Comparison of ENCODE assay signal across 27 cellular contexts in genomic region chr1:41860771-41861170, GRCh38.
"Had no signal": no experiment of that assay in that cellular context is flagged by ENCODE, and none has a peak within 500 bp of the region (broad histone marks: within the 10 kb centered on the region; RNA-seq: fewer than 3 reads in every experiment).

No MANE protein-coding gene starts in this region.

- H3K79me2 ChIP-seq: parathyroid adenoma had no signal

- H3K36me3 ChIP-seq: esophagus squamous epithelium, heart right ventricle, neural progenitor cell, right atrium auricular region, suprapubic skin, tibial artery had no signal

- H3K9me3 ChIP-seq: esophagus squamous epithelium, heart right ventricle, right atrium auricular region, suprapubic skin, tibial artery had no signal

- H3K36me3 Mint-ChIP-seq: memory B cell, natural killer cell, neural progenitor cell, WTC11 had no signal

- DNase-seq: activated CD4-positive, alpha-beta memory T cell treated with anti-CD3 and anti-CD28 coated beads, Interleukin-2, amount 10 ng/mL, durations not matched to agents 7 days and 5 days; activated CD4-positive, alpha-beta T cell treated with anti-CD3 and anti-CD28 coated beads for 1 hour; activated CD4-positive, alpha-beta T cell treated with anti-CD3 and anti-CD28 coated beads, Interleukin-2, amount 10 ng/mL, durations not matched to agents 7 days and 5 days; activated naive CD8-positive, alpha-beta T cell treated with anti-CD3 and anti-CD28 coated beads, Interleukin-2, amount 50 U/mL, for 24 hours; activated T-cell treated with anti-CD3 and anti-CD28 coated beads, Interleukin-2, amount 50 U/mL, for 4 hours; dermis blood vessel endothelial cell; effector CD4-positive, alpha-beta T cell; esophagus squamous epithelium; foreskin melanocyte; heart right ventricle; natural killer cell; stimulated activated CD4-positive, alpha-beta T cell treated with anti-CD3 and anti-CD28 coated beads, Interleukin-1b, Interleukin-23, amount 100 ng/mL, for 48 hours; stimulated activated naive CD4-positive, alpha-beta T cell; T-helper 17 cell; T1000; tibial artery had no signal

- H3K9ac ChIP-seq: neural progenitor cell, parathyroid adenoma had no signal

- H3K4me3 Mint-ChIP-seq: activated CD4-positive, alpha-beta memory T cell treated with anti-CD3 and anti-CD28 coated beads, Interleukin-2, amount 10 ng/mL, durations not matched to agents 7 days and 5 days; activated CD4-positive, alpha-beta T cell treated with anti-CD3 and anti-CD28 coated beads, Interleukin-2, amount 10 ng/mL, durations not matched to agents 7 days and 5 days; activated naive CD8-positive, alpha-beta T cell treated with anti-CD3 and anti-CD28 coated beads, Interleukin-2, amount 50 U/mL, for 24 hours; central memory CD8-positive, alpha-beta T cell; memory B cell; natural killer cell; neural progenitor cell; T-helper 17 cell; WTC11 had no signal

- H2AFZ ChIP-seq: neural progenitor cell, parathyroid adenoma had no signal

- ATAC-seq: activated naive CD8-positive, alpha-beta T cell treated with anti-CD3 and anti-CD28 coated beads, Interleukin-2, amount 50 U/mL, for 24 hours; activated T-cell treated with anti-CD3 and anti-CD28 coated beads, Interleukin-2, amount 50 U/mL, for 4 hours; heart right ventricle; natural killer cell; T-helper 17 cell; WTC11 had no signal

- H3K4me2 ChIP-seq: neural progenitor cell had no signal

- H3K9me3 Mint-ChIP-seq: activated CD4-positive, alpha-beta T cell treated with anti-CD3 and anti-CD28 coated beads, Interleukin-2, amount 10 ng/mL, durations not matched to agents 7 days and 5 days; activated naive CD4-positive, alpha-beta T cell treated with anti-CD3 and anti-CD28 coated beads, Interleukin-2, amount 50 U/mL, for 24 hours; activated naive CD8-positive, alpha-beta T cell treated with anti-CD3 and anti-CD28 coated beads, Interleukin-2, amount 50 U/mL, for 24 hours; activated T-cell treated with anti-CD3 and anti-CD28 coated beads, Interleukin-2, amount 50 U/mL, for 4 hours; activated T-helper 2 cell treated with anti-CD3 and anti-CD28 coated beads, Interferon-gamma antibody, Interleukin-2, Interleukin-4, amounts not matched to agents 10 μg/mL and 5 μg/mL and 100 μg/mL, durations not matched to agents 14 hours and 24 hours and 36 hours; central memory CD8-positive, alpha-beta T cell; memory B cell; natural killer cell; neural progenitor cell; WTC11 had no signal

- H3K27ac ChIP-seq: epithelial cell of prostate, esophagus squamous epithelium, heart right ventricle, neural progenitor cell, parathyroid adenoma, right atrium auricular region, suprapubic skin, tibial artery had no signal

- H3K4me1 ChIP-seq: parathyroid adenoma had no signal

- H3K27ac Mint-ChIP-seq: activated naive CD4-positive, alpha-beta T cell treated with anti-CD3 and anti-CD28 coated beads, Interleukin-2, amount 50 U/mL, for 24 hours; activated naive CD8-positive, alpha-beta T cell treated with anti-CD3 and anti-CD28 coated beads, Interleukin-2, amount 50 U/mL, for 24 hours; memory B cell; neural progenitor cell; WTC11 had no signal

- H3K4me3 ChIP-seq: esophagus squamous epithelium, heart right ventricle, neural progenitor cell, right atrium auricular region, smooth muscle cell, suprapubic skin, tibial artery had no signal

- H3K27me3 Mint-ChIP-seq: activated CD4-positive, alpha-beta memory T cell treated with anti-CD3 and anti-CD28 coated beads, Interleukin-2, amount 10 ng/mL, durations not matched to agents 7 days and 5 days; activated CD4-positive, alpha-beta T cell treated with anti-CD3 and anti-CD28 coated beads, Interleukin-2, amount 10 ng/mL, durations not matched to agents 7 days and 5 days; activated naive CD4-positive, alpha-beta T cell treated with anti-CD3 and anti-CD28 coated beads, Interleukin-2, amount 50 U/mL, for 24 hours; activated naive CD8-positive, alpha-beta T cell treated with anti-CD3 and anti-CD28 coated beads, Interleukin-2, amount 50 U/mL, for 24 hours; central memory CD8-positive, alpha-beta T cell; T-helper 17 cell had no signal

- H3K27me3 ChIP-seq: esophagus squamous epithelium, heart right ventricle, neural progenitor cell, right atrium auricular region, suprapubic skin, tibial artery had no signal
